22 cellular contexts compared by ENCODE assay signal in genomic region chr11:130164221-130164570, GRCh38. TPM values are rescaled to one million over a fixed set of nuclear protein-coding genes. Genes with fewer than 3 reads are reported as not detected.
DNase-seq lines count a peak whose midpoint lies in the region; ATAC-seq and TF ChIP-seq lines count a peak whose summit lies in the region.
"Had no signal": no experiment of that assay in that cellular context is flagged by ENCODE, and none has a peak within 500 bp of the region (broad histone marks: within the 10 kb centered on the region; RNA-seq: fewer than 3 reads in every experiment).

No MANE protein-coding gene starts in this region.

- no peak overlapping the region for H2AFZ ChIP-seq in PC-9
- H2AFZ ChIP-seq in hepatocyte, result no peak overlapping the region

- CTCF ChIA-PET in PC-9 (lab: Charles Lee), result no interaction called here

- TF ChIP-seq POLR2A in stomach (IDR thresholded peaks at IDR 0.05), result no peak

- WGBS in hepatocyte (ENCODE audit: low lambda C conversion rate, missing lambda C conversion rate), result 91% methylated on average over 2 of the region's 2 CpGs
- 59 to 76% (median 71%) methylated on average over 2 of the region's 2 CpGs for WGBS in stomach, 5 donors

- TF ChIP-seq EP300 in stomach (IDR thresholded peaks at IDR 0.05), result no peak

- peak overlapping the region in 10 of 11 experiments; percentile 23 to 91 (median 83); a peak in 19 of 22 replicates for H3K27ac ChIP-seq in BLaER1 treated with 17β-estradiol and CSF1 and Interleukin-3, amounts not matched to agents 10 nM and 100 nM
- H3K27ac ChIP-seq in PC-9 (peak overlapping the region; percentile 49), hepatocyte (peak overlapping the region; percentile 34), stomach (peak overlapping the region in 3 of 5 donors; percentile 66 to 76 (median 67)), upper lobe of right lung (no peak overlapping the region)
- H3K27ac ChIP-seq: brain microvascular endothelial cell, ovary, suprapubic skin, WERI-Rb-1 had no signal

- H3K9ac ChIP-seq in BLaER1 treated with 17β-estradiol and CSF1 and Interleukin-3, amounts not matched to agents 10 nM and 100 nM, result peak overlapping the region in 9 of 11 experiments; percentile 31 to 76 (median 59); a peak in 14 of 22 replicates

- peaks cover 28 to 35% (median 33%) of the 10 kb centered on the region in 11 experiments for H3K27me3 ChIP-seq in BLaER1 treated with 17β-estradiol and CSF1 and Interleukin-3, amounts not matched to agents 10 nM and 100 nM
- H3K27me3 ChIP-seq in PC-9 (ENCODE audit: insufficient read depth, low read depth) (no peaks in the 10 kb centered on the region), hepatocyte (peaks cover 9% of the 10 kb centered on the region), stomach (peaks cover 0 to 41% (median 0%) of the 10 kb centered on the region in 3 donors), upper lobe of right lung (no peaks in the 10 kb centered on the region)
- H3K27me3 ChIP-seq: ovary had no signal

- POLR2A ChIA-PET in PC-9 (lab: Charles Lee; ENCODE audit: unreplicated experiment), result interaction anchor here (0.6 kb wide), 1 partner anchor 21 kb away, joined by 7 read pairs; no protein-coding TSS in a partner anchor

- TF ChIP-seq CTCF in PC-9 (conservative IDR thresholded peaks at IDR 0.05), result no peak
- TF ChIP-seq CTCF in hepatocyte (IDR thresholded peaks at IDR 0.05; ENCODE audit: poor library complexity), result no peak
- TF ChIP-seq CTCF in stomach (IDR thresholded peaks at IDR 0.05), result no peak
- TF ChIP-seq CTCF in upper lobe of right lung (IDR thresholded peaks at IDR 0.05), result no peak

- H3K4me1 ChIP-seq in BLaER1 treated with 17β-estradiol and CSF1 and Interleukin-3, amounts not matched to agents 10 nM and 100 nM, result peaks cover 43 to 95% (median 91%) of the 10 kb centered on the region in 10 experiments
- H3K4me1 ChIP-seq in PC-9 (replicated peaks; ENCODE audit: insufficient read depth), result peaks cover 72% of the 10 kb centered on the region
- H3K4me1 ChIP-seq in hepatocyte (ENCODE audit: insufficient read depth), result peaks cover 27% of the 10 kb centered on the region
- peaks cover 31 to 85% (median 56%) of the 10 kb centered on the region in 4 donors for H3K4me1 ChIP-seq in stomach
- peaks cover 27% of the 10 kb centered on the region for H3K4me1 ChIP-seq in upper lobe of right lung

- H3F3A ChIP-seq in PC-9 (ENCODE audit: insufficient read depth, low read depth), result peaks cover 26% of the 10 kb centered on the region

- DNase-seq in PC-9 (no peak), hepatocyte (ENCODE audit: low spot score) (no peak), stomach (no peak), upper lobe of right lung (no peak), MV-4-11 (lab: John Stamatoyannopoulos, UW) (no peak)
- DNase-seq: activated naive CD4-positive, alpha-beta T cell treated with anti-CD3 and anti-CD28 coated beads for 36 hours; brain microvascular endothelial cell; DMS79; effector CD8-positive, alpha-beta T cell; glutamatergic neuron; H9; NCI-H2171; ovary; stimulated activated CD4-positive, alpha-beta T cell treated with anti-CD3 and anti-CD28 coated beads, Interleukin-2, amount 100 ng/mL, for 48 hours; T-helper 9 cell; WERI-Rb-1 had no signal

- H3K4me2 ChIP-seq in BLaER1 treated with 17β-estradiol and CSF1 and Interleukin-3, amounts not matched to agents 10 nM and 100 nM, result peak overlapping the region; percentile 55 to 93 (median 87)
- H3K4me2 ChIP-seq in PC-9 (peak overlapping the region; percentile 94), hepatocyte (no peak overlapping the region)

- no peaks in the 10 kb centered on the region for H3K36me3 ChIP-seq in BLaER1 treated with 17β-estradiol and CSF1 and Interleukin-3, amounts not matched to agents 10 nM and 100 nM
- H3K36me3 ChIP-seq in PC-9 (ENCODE audit: low read depth) (peaks cover 4% of the 10 kb centered on the region; the same call in 1 of the 2 replicates), hepatocyte (replicated peaks; ENCODE audit: insufficient read depth, low read depth) (no peaks in the 10 kb centered on the region), stomach (no peaks in the 10 kb centered on the region), upper lobe of right lung (no peaks in the 10 kb centered on the region)
- H3K36me3 ChIP-seq: brain microvascular endothelial cell, ovary, suprapubic skin, WERI-Rb-1 had no signal

- BruUV-seq in PC-9 (replicated peaks; lab: Mats Ljungman, UMichigan), result no TSS peak

- ATAC-seq in upper lobe of right lung (no peak), GM21576 (IDR thresholded peaks at IDR 0.05; ENCODE audit: unreplicated experiment) (no peak), HG03520 (IDR thresholded peaks at IDR 0.05; ENCODE audit: unreplicated experiment) (no peak)
- ATAC-seq: Panc1 had no signal

- intact Hi-C loops in PC-9 (cut with micrococcal nuclease; ENCODE audit: unreplicated experiment), result no loop called here
- intact Hi-C loops in stomach (cut with DNase I; ENCODE audit: low total_unique reads), result no loop called here
- intact Hi-C loops in upper lobe of right lung (cut with DNase I), result no loop called here

- peaks cover 0 to 10% (median 0%) of the 10 kb centered on the region in 11 experiments; a peak in 8 of 22 replicates for H3K9me3 ChIP-seq in BLaER1 treated with 17β-estradiol and CSF1 and Interleukin-3, amounts not matched to agents 10 nM and 100 nM (replicated peaks in 1 of 11)
- H3K9me3 ChIP-seq in PC-9 (ENCODE audit: insufficient read depth, low read depth), result no peaks in the 10 kb centered on the region
- H3K9me3 ChIP-seq in hepatocyte (ENCODE audit: low read depth), result no peaks in the 10 kb centered on the region
- no peaks in the 10 kb centered on the region for H3K9me3 ChIP-seq in stomach
- no peaks in the 10 kb centered on the region for H3K9me3 ChIP-seq in upper lobe of right lung
- H3K9me3 ChIP-seq: ovary, suprapubic skin had no signal

- no peaks in the 10 kb centered on the region; a peak in 2 of 22 replicates for H4K20me1 ChIP-seq in BLaER1 treated with 17β-estradiol and CSF1 and Interleukin-3, amounts not matched to agents 10 nM and 100 nM
- peaks cover 39% of the 10 kb centered on the region for H4K20me1 ChIP-seq in PC-9 (ENCODE audit: insufficient read depth)
- H4K20me1 ChIP-seq in hepatocyte (ENCODE audit: insufficient read depth, poor library complexity, severe bottlenecking), result peaks cover 4% of the 10 kb centered on the region

- H3K4me3 ChIP-seq in BLaER1 treated with 17β-estradiol and CSF1 and Interleukin-3, amounts not matched to agents 10 nM and 100 nM, result peak overlapping the region in 2 of 10 experiments; percentile 17 to 24; a peak in 2 of 20 replicates
- H3K4me3 ChIP-seq in PC-9 (no peak overlapping the region; the same call in 1 of the 2 replicates), hepatocyte (no peak overlapping the region), stomach (peak overlapping the region in 1 of 4 donors; percentile 4), upper lobe of right lung (no peak overlapping the region)
- H3K4me3 ChIP-seq: ovary, suprapubic skin had no signal

- H3K9me2 ChIP-seq in PC-9 (ENCODE audit: insufficient read depth), result no peaks in the 10 kb centered on the region
- no peaks in the 10 kb centered on the region for H3K9me2 ChIP-seq in hepatocyte (replicated peaks; ENCODE audit: insufficient read depth)

- H3K79me2 ChIP-seq in PC-9 (ENCODE audit: low read depth) (peaks cover 90% of the 10 kb centered on the region), hepatocyte (peaks cover 84% of the 10 kb centered on the region)

RNA-seq across cellular contexts. Expression of gene ST14, which starts 4.6 kb away (rescaled TPM):
- total RNA-seq in PC-9 (2021) (139 and 141 TPM in 2 replicates), hepatocyte (80.8 and 85.2 TPM in 2 replicates), stomach (100 to 1,000 TPM in 2 of 5 donors, 10 to 100 TPM in 3; 43.9 to 380 (median 62.5) TPM), upper lobe of right lung (59.1 TPM)
- polyA plus RNA-seq in hepatocyte (81.4 and 93.3 TPM in 2 replicates), stomach (10 to 100 TPM; 12.4 to 48.6 (median 48.3) TPM)
- total RNA-seq: activated naive CD4-positive, alpha-beta T cell treated with anti-CD3 and anti-CD28 coated beads for 36 hours had no signal
- polyA plus RNA-seq: BJ had no signal
